ENCODE assay signal across 9 cellular contexts in the genomic region with DNA sequence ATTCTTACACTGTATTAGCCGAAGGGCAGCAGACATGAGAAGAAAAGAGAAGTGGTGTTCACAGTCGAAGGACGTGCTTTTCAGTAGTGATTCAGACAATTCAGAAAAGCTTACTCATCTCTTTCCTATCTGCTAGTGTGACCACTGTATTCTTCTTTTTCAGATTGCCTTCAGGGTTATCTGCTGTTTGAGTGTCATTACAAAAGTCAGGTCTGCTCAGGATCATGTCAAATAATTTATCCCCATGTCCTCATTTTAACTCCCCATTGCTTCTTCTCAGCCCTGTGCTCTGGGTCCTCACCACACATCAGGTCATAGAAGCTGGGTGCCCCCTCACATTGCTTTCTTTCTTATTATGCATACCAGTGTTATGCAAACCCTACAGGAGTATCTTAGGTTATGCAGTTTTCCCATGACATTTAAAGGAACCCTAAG.
DNase-seq lines count a peak whose midpoint lies in the region; ATAC-seq and TF ChIP-seq lines count a peak whose summit lies in the region.
"Had no signal": no experiment of that assay in that cellular context is flagged by ENCODE, and none has a peak within 500 bp of the region (broad histone marks: within the 10 kb centered on the region; RNA-seq: fewer than 3 reads in every experiment).

No MANE protein-coding gene starts in this region.

- intact Hi-C loops in mucosa of descending colon (cut with DNase I, micrococcal nuclease), result no loop called here

- peak overlapping the region; percentile 46 for H3K4me3 Mint-ChIP-seq in chondrocyte (ENCODE audit: unreplicated experiment)
- H3K4me3 Mint-ChIP-seq in glutamatergic neuron (ENCODE audit: unreplicated experiment), result no peak overlapping the region
- H3K4me3 Mint-ChIP-seq: CD4-positive, CD25-positive, alpha-beta regulatory T cell had no signal

- H3K36me3 Mint-ChIP-seq in chondrocyte (ENCODE audit: low read depth) (no peaks in the 10 kb centered on the region), glutamatergic neuron (ENCODE audit: unreplicated experiment) (no peaks in the 10 kb centered on the region)
- H3K36me3 Mint-ChIP-seq: CD4-positive, CD25-positive, alpha-beta regulatory T cell had no signal

- H3K27ac Mint-ChIP-seq in chondrocyte (ENCODE audit: unreplicated experiment), result peak overlapping the region; percentile 92
- H3K27ac Mint-ChIP-seq in glutamatergic neuron (ENCODE audit: unreplicated experiment), result no peak overlapping the region
- H3K27ac Mint-ChIP-seq: CD4-positive, CD25-positive, alpha-beta regulatory T cell had no signal

- DNase-seq in Ammon's horn (ENCODE audit: low spot score) (peak; percentile 32), chondrocyte (ENCODE audit: low spot score) (no peak), AG08396 (ENCODE audit: low spot score) (no peak), glutamatergic neuron (no peak), mucosa of descending colon (no peak)
- DNase-seq in activated CD4-positive, alpha-beta T cell treated with anti-CD3 and anti-CD28 coated beads, Interleukin-2, amount 50 U/mL, for 48 hours, result no peak
- DNase-seq: CD4-positive, CD25-positive, alpha-beta regulatory T cell had no signal

- ATAC-seq in GM19468 (IDR thresholded peaks at IDR 0.05; ENCODE audit: extremely low read depth, unreplicated experiment), result peak; percentile 82
- peak; percentile 93 for ATAC-seq in HG03432 (IDR thresholded peaks at IDR 0.05; ENCODE audit: unreplicated experiment)
- no peak for ATAC-seq in mucosa of descending colon

- H3K4me1 ChIP-seq in mucosa of descending colon (ENCODE audit: low read depth), result no peaks in the 10 kb centered on the region

- TF ChIP-seq CTCF in chondrocyte (IDR thresholded peaks at IDR 0.05) (no peak), glutamatergic neuron (IDR thresholded peaks at IDR 0.05; ENCODE audit: partially characterized antibody, unreplicated experiment) (no peak), mucosa of descending colon (IDR thresholded peaks at IDR 0.05) (no peak)

- no peaks in the 10 kb centered on the region for H3K36me3 ChIP-seq in mucosa of descending colon (ENCODE audit: low read depth)

- H3K27me3 Mint-ChIP-seq in chondrocyte (ENCODE audit: low read depth) (no peaks in the 10 kb centered on the region), glutamatergic neuron (ENCODE audit: unreplicated experiment) (no peaks in the 10 kb centered on the region)
- H3K27me3 Mint-ChIP-seq: CD4-positive, CD25-positive, alpha-beta regulatory T cell had no signal

- H3K9me3 Mint-ChIP-seq in chondrocyte (ENCODE audit: low read depth), result peaks cover 3% of the 10 kb centered on the region
- no peaks in the 10 kb centered on the region for H3K9me3 Mint-ChIP-seq in glutamatergic neuron (ENCODE audit: unreplicated experiment)

- H3K9me3 ChIP-seq in mucosa of descending colon, result no peaks in the 10 kb centered on the region

- H3K4me3 ChIP-seq in mucosa of descending colon, result no peak overlapping the region

- H3K4me1 Mint-ChIP-seq in chondrocyte (ENCODE audit: low read depth) (peaks cover 51% of the 10 kb centered on the region), glutamatergic neuron (ENCODE audit: low read depth, unreplicated experiment) (no peaks in the 10 kb centered on the region)
- H3K4me1 Mint-ChIP-seq: CD4-positive, CD25-positive, alpha-beta regulatory T cell had no signal
